In genomic region chr12:85708775-85709174, GRCh38 we compare ENCODE assay signal across 27 cellular contexts.
"Had no signal": no experiment of that assay in that cellular context is flagged by ENCODE, and none has a peak within 500 bp of the region (broad histone marks: within the 10 kb centered on the region; RNA-seq: fewer than 3 reads in every experiment).

No MANE protein-coding gene starts in this region.

- ATAC-seq: stimulated activated effector memory CD8-positive, alpha-beta T cell treated with anti-CD3 and anti-CD28 coated beads, Interleukin-12 subunit alpha, Interleukin-12 subunit beta, amount 100 ng/mL, for 72 hours; stimulated activated memory B cell treated with anti-CD40 and anti-IgM and Interleukin-4, amounts not matched to agents 10 μg/mL and 1 μg/mL and 100 μg/mL, for 72 hours; stimulated activated naive B cell treated with anti-CD40 and anti-IgM and Interleukin-4, amounts not matched to agents 10 μg/mL and 1 μg/mL and 100 μg/mL, for 72 hours; stimulated activated naive CD8-positive, alpha-beta T cell treated with anti-CD3 and anti-CD28 coated beads, Interleukin-15, amount 100 ng/mL, for 72 hours; stimulated activated naive CD8-positive, alpha-beta T cell treated with anti-CD3 and anti-CD28 coated beads, Interleukin-15, Interleukin-2, amounts not matched to agents 100 U/mL and 50 U/mL, for 24 hours; upper lobe of right lung had no signal

- DNase-seq: stimulated activated CD4-positive, alpha-beta T cell treated with anti-CD3 and anti-CD28 coated beads, Interleukin-2, amount 100 ng/mL, for 48 hours; stimulated activated CD4-positive, alpha-beta T cell treated with anti-CD3 and anti-CD28 coated beads, Interleukin-4, amount 100 ng/mL, for 1 hour; stimulated activated CD4-positive, alpha-beta T cell treated with anti-CD3 and anti-CD28 coated beads, Interleukin-4, amount 100 ng/mL, for 24 hours; stimulated activated CD4-positive, alpha-beta T cell treated with anti-CD3 and anti-CD28 coated beads, Interleukin-4, amount 100 ng/mL, for 4 hours; stimulated activated CD8-positive, alpha-beta memory T cell treated with anti-CD3 and anti-CD28 coated beads, Interleukin-4, amount 100 ng/mL, for 48 hours; stimulated activated naive B cell treated with anti-CD40 and anti-IgM and Interleukin-4, amounts not matched to agents 10 μg/mL and 1 μg/mL and 100 μg/mL, for 72 hours; stimulated activated naive CD4-positive, alpha-beta T cell; stimulated activated naive CD4-positive, alpha-beta T cell treated with Interleukin-2 at 50 U/mL for 16 hours; stimulated activated naive CD8-positive, alpha-beta T cell treated with anti-CD3 and anti-CD28 coated beads, Interleukin-15, amount 100 ng/mL, for 72 hours; stimulated activated naive CD8-positive, alpha-beta T cell treated with anti-CD3 and anti-CD28 coated beads, Interleukin-15, Interleukin-2, amounts not matched to agents 100 U/mL and 50 U/mL, for 24 hours; stomach; substantia nigra; testis; thyroid gland; tibial artery; transverse colon; trophoblast cell; upper lobe of left lung; upper lobe of right lung; uterus had no signal

- H3K36me3 ChIP-seq: stomach, suprapubic skin, thoracic aorta, thyroid gland, tibial artery, tibial nerve, transverse colon, upper lobe of left lung, upper lobe of right lung, uterus, vagina had no signal

- H3K4me1 ChIP-seq: stomach, testis, thyroid gland, transverse colon, upper lobe of left lung, upper lobe of right lung, uterus had no signal

- H3K27ac ChIP-seq: stomach, suprapubic skin, testis, thoracic aorta, thyroid gland, tibial artery, tibial nerve, transverse colon, upper lobe of left lung, upper lobe of right lung, uterus, vagina had no signal

- H3K4me3 ChIP-seq: stomach, suprapubic skin, testis, thoracic aorta, thyroid gland, tibial artery, tibial nerve, transverse colon, upper lobe of left lung, upper lobe of right lung, uterus, vagina had no signal

- FAIRE-seq: urothelium cell line had no signal

- H3K9me3 ChIP-seq: stomach, suprapubic skin, testis, thoracic aorta, thyroid gland, tibial artery, tibial nerve, transverse colon, upper lobe of left lung, upper lobe of right lung, uterus, vagina had no signal
